13 cellular contexts compared by ENCODE assay signal in genomic region chr18:74457743-74458465, GRCh38. TPM values are rescaled to one million over a fixed set of nuclear protein-coding genes. Genes with fewer than 3 reads are reported as not detected.
A peak's percentile ranks its signal among the peaks of the same experiment; 100 is the strongest.
DNase-seq lines count a peak whose midpoint lies in the region; ATAC-seq and TF ChIP-seq lines count a peak whose summit lies in the region.
"Had no signal": no experiment of that assay in that cellular context is flagged by ENCODE, and none has a peak within 500 bp of the region (broad histone marks: within the 10 kb centered on the region; RNA-seq: fewer than 3 reads in every experiment).

No MANE protein-coding gene starts in this region.

- H3K4me3 Mint-ChIP-seq in GM23338, result peak overlapping the region; percentile 88
- H3K4me3 Mint-ChIP-seq in activated T-helper 17 cell treated with anti-CD3 and anti-CD28 coated beads, Interleukin-2, amount 50 U/mL, for 72 hours, result peak overlapping the region; percentile 51

- no peak overlapping the region; the same call in 1 of the 2 replicates for H2AFZ ChIP-seq in GM23338
- H2AFZ ChIP-seq in hepatocyte, result no peak overlapping the region

- H3K36me3 ChIP-seq in GM23338 (ENCODE audit: insufficient read depth) (no peaks in the 10 kb centered on the region), hepatocyte (replicated peaks; ENCODE audit: insufficient read depth, low read depth) (no peaks in the 10 kb centered on the region)
- H3K36me3 ChIP-seq: right lobe of liver had no signal

- H3K4me3 ChIP-seq in GM23338, result peak overlapping the region; percentile 77
- no peak overlapping the region for H3K4me3 ChIP-seq in hepatocyte

- WGBS in hepatocyte (ENCODE audit: low lambda C conversion rate, missing lambda C conversion rate), result 57% methylated on average over 26 of the region's 33 CpGs

- peaks cover 17% of the 10 kb centered on the region for H3K4me1 Mint-ChIP-seq in GM23338
- H3K4me1 Mint-ChIP-seq in activated T-helper 17 cell treated with anti-CD3 and anti-CD28 coated beads, Interleukin-2, amount 50 U/mL, for 72 hours, result no peaks in the 10 kb centered on the region

- H4K20me1 ChIP-seq in GM23338 (replicated peaks; ENCODE audit: insufficient read depth), result no peaks in the 10 kb centered on the region
- no peaks in the 10 kb centered on the region for H4K20me1 ChIP-seq in hepatocyte (ENCODE audit: insufficient read depth, poor library complexity, severe bottlenecking)

- H3K4me1 ChIP-seq in GM23338 (ENCODE audit: insufficient read depth), result peaks cover 5% of the 10 kb centered on the region
- peaks cover 6% of the 10 kb centered on the region for H3K4me1 ChIP-seq in hepatocyte (ENCODE audit: insufficient read depth)

- POLR2A ChIA-PET in HEK293T (lab: Yijun Ruan, JAX), result interaction anchor here (1.3 kb wide), 1 partner anchor 38 kb away, joined by 3 read pairs; the partner anchor contains the start of gene CNDP2

- no peaks in the 10 kb centered on the region for H3F3A ChIP-seq in GM23338 (replicated peaks; ENCODE audit: low read depth)

- H3K79me2 ChIP-seq in GM23338 (replicated peaks; ENCODE audit: insufficient read depth) (no peaks in the 10 kb centered on the region), hepatocyte (no peaks in the 10 kb centered on the region)

- H3K9me3 ChIP-seq in hepatocyte (ENCODE audit: low read depth), result no peaks in the 10 kb centered on the region
- H3K9me3 ChIP-seq: right lobe of liver had no signal

- H3K27ac ChIP-seq in GM23338 (ENCODE audit: low read depth) (no peak overlapping the region), hepatocyte (no peak overlapping the region)
- H3K27ac ChIP-seq: right lobe of liver had no signal

- no peak overlapping the region for H3K27ac Mint-ChIP-seq in GM23338
- no peak overlapping the region for H3K27ac Mint-ChIP-seq in activated T-helper 17 cell treated with anti-CD3 and anti-CD28 coated beads, Interleukin-2, amount 50 U/mL, for 72 hours

- DNase-seq in GM23338 (ENCODE audit: low spot score) (peak; percentile 11), hepatocyte (ENCODE audit: low spot score) (no peak), putamen (ENCODE audit: low spot score) (peak; percentile 91), HEK293T (ENCODE audit: extremely low spot score) (no peak)
- DNase-seq: aorta, erythroblast, KG1, kidney glomerular epithelial cell, right lobe of liver had no signal

- no peak for ATAC-seq in GM23338
- ATAC-seq in activated T-helper 17 cell treated with anti-CD3 and anti-CD28 coated beads, Interleukin-2, amount 50 U/mL, for 72 hours (replicated peaks), result no peak
- no peak for ATAC-seq in GM19467 (IDR thresholded peaks at IDR 0.05; ENCODE audit: unreplicated experiment)
- ATAC-seq in GM18520 (IDR thresholded peaks at IDR 0.05; ENCODE audit: unreplicated experiment), result no peak
- no peak for ATAC-seq in GM18519 (IDR thresholded peaks at IDR 0.05; ENCODE audit: low FRiP score, unreplicated experiment)

- H3K27me3 ChIP-seq in GM23338 (ENCODE audit: insufficient read depth) (peaks cover 60% of the 10 kb centered on the region), hepatocyte (peaks cover 63% of the 10 kb centered on the region)
- H3K27me3 ChIP-seq: right lobe of liver had no signal

- CTCF ChIA-PET in HEK293T (lab: Yijun Ruan, JAX), result no interaction called here

- peaks cover 41% of the 10 kb centered on the region for H3K27me3 Mint-ChIP-seq in GM23338 (ENCODE audit: insufficient read depth, low read depth, poor library complexity)
- peaks cover 29% of the 10 kb centered on the region for H3K27me3 Mint-ChIP-seq in activated T-helper 17 cell treated with anti-CD3 and anti-CD28 coated beads, Interleukin-2, amount 50 U/mL, for 72 hours

- H3K4me2 ChIP-seq in GM23338 (peak overlapping the region; percentile 82), hepatocyte (peak overlapping the region; percentile 72)

- H3K9me3 Mint-ChIP-seq in GM23338, result no peaks in the 10 kb centered on the region
- H3K9me3 Mint-ChIP-seq in activated T-helper 17 cell treated with anti-CD3 and anti-CD28 coated beads, Interleukin-2, amount 50 U/mL, for 72 hours, result no peaks in the 10 kb centered on the region

- TF ChIP-seq CTCF in GM23338 (conservative IDR thresholded peaks at IDR 0.05; ENCODE audit: low read depth in 2 of 2) (no peak), hepatocyte (IDR thresholded peaks at IDR 0.05; ENCODE audit: poor library complexity) (no peak)

- no peaks in the 10 kb centered on the region for H3K9me2 ChIP-seq in GM23338 (ENCODE audit: insufficient read depth)
- H3K9me2 ChIP-seq in hepatocyte (replicated peaks; ENCODE audit: insufficient read depth), result no peaks in the 10 kb centered on the region

- no peaks in the 10 kb centered on the region for H3K36me3 Mint-ChIP-seq in GM23338 (ENCODE audit: low read depth)
- H3K36me3 Mint-ChIP-seq in activated T-helper 17 cell treated with anti-CD3 and anti-CD28 coated beads, Interleukin-2, amount 50 U/mL, for 72 hours (ENCODE audit: low read depth), result no peaks in the 10 kb centered on the region

TF ChIP-seq in GM23338, 12 proteins besides CTCF, POLR2A, EP300 and RAD21:
- no peak for TF ChIP-seq NANOG (IDR thresholded peaks at IDR 0.05; ENCODE audit: borderline replicate concordance)
- TF ChIP-seq EZH2 (IDR thresholded peaks at IDR 0.05; ENCODE audit: low read depth, unreplicated experiment), result peak; percentile 1

TF ChIP-seq in HEK293T, 16 proteins besides CTCF, POLR2A, EP300 and RAD21:
- TF ChIP-seq BHLHE40 (IDR thresholded peaks at IDR 0.05; ENCODE audit: borderline replicate concordance) (no peak), CTBP1 (IDR thresholded peaks at IDR 0.05; ENCODE audit: borderline replicate concordance) (no peak), SP1 (IDR thresholded peaks at IDR 0.05) (no peak), ELF4 (IDR thresholded peaks at IDR 0.05) (no peak), FOXA1 (IDR thresholded peaks at IDR 0.05) (no peak), FOXM1 (IDR thresholded peaks at IDR 0.05; ENCODE audit: borderline replicate concordance) (no peak), LEF1 (IDR thresholded peaks at IDR 0.05; ENCODE audit: borderline replicate concordance) (no peak), FOXK2 (IDR thresholded peaks at IDR 0.05) (no peak), NFRKB (IDR thresholded peaks at IDR 0.05) (no peak), TARDBP (IDR thresholded peaks at IDR 0.05) (no peak), PKNOX1 (IDR thresholded peaks at IDR 0.05) (no peak), ARNT (IDR thresholded peaks at IDR 0.05) (no peak), SUZ12 (IDR thresholded peaks at IDR 0.05) (no peak), ZNF384 (IDR thresholded peaks at IDR 0.05) (no peak), HDGF (IDR thresholded peaks at IDR 0.05; ENCODE audit: borderline replicate concordance) (no peak), L3MBTL2 (conservative IDR thresholded peaks at IDR 0.05) (no peak)

RNA-seq across cellular contexts. Expression of gene DIPK1C, which starts 0.8 kb away (rescaled TPM):
- total RNA-seq in GM23338 (2014; rRNA removed; shearing (Covaris generic)), result 0.07 TPM in 1 of 2 replicates, not detected in the other
- not detected in 2 replicates for polyA plus RNA-seq in GM23338 (2016; fragmentation: Nextera tagmentation; extraction: Ambion mirVana)
- total RNA-seq in activated T-helper 17 cell treated with anti-CD3 and anti-CD28 coated beads, Interleukin-2, amount 50 U/mL, for 72 hours, result not detected
- total RNA-seq in hepatocyte, result 0.40 and 0.56 TPM in 2 replicates
- 0.28 and 0.73 TPM in 2 replicates for polyA plus RNA-seq in hepatocyte
- total RNA-seq: aorta had no signal

RNA-seq across cellular contexts. Expression of gene CNDP2, which starts 38.3 kb away (rescaled TPM):
- 172 and 175 TPM in 2 replicates for total RNA-seq in GM23338 (2014; rRNA removed; shearing (Covaris generic))
- polyA plus RNA-seq in GM23338 (2016; fragmentation: Nextera tagmentation; extraction: Ambion mirVana), result 116 and 117 TPM in 2 replicates
- total RNA-seq in activated T-helper 17 cell treated with anti-CD3 and anti-CD28 coated beads, Interleukin-2, amount 50 U/mL, for 72 hours, result 100 to 1,000 TPM; 141 to 217 TPM
- total RNA-seq in hepatocyte, result 95.7 and 101 TPM in 2 replicates
- polyA plus RNA-seq in hepatocyte, result 122 and 135 TPM in 2 replicates

Comparison
In these comparisons a context has a peak if more than half of its experiments do, and no peak if none do; other contexts are left out.
1. DNase-seq: peak in GM23338 (single experiment) and putamen (single experiment); none in hepatocyte (single experiment) and HEK293T (single experiment).